In genomic region chr5:58348996-58349728, GRCh38 we compare ENCODE assay signal across 19 cellular contexts.
"Had no signal": no experiment of that assay in that cellular context is flagged by ENCODE, and none has a peak within 500 bp of the region (broad histone marks: within the 10 kb centered on the region; RNA-seq: fewer than 3 reads in every experiment).

No MANE protein-coding gene starts in this region.

- H3K27ac ChIP-seq: ascending aorta, esophagus muscularis mucosa, skin epidermis, suprapubic skin, transverse colon, uterus had no signal

- H3K4me3 ChIP-seq: ascending aorta, esophagus muscularis mucosa, lung, skin epidermis, suprapubic skin, transverse colon, uterus had no signal

- H3K4me1 ChIP-seq: ascending aorta, esophagus muscularis mucosa, suprapubic skin, transverse colon, uterus had no signal

- ATAC-seq: activated CD8-positive, alpha-beta T cell treated with anti-CD3 and anti-CD28 coated beads, Interleukin-2, amount 10 ng/mL, durations not matched to agents 7 days and 5 days; stimulated activated naive CD8-positive, alpha-beta T cell treated with anti-CD3 and anti-CD28 coated beads, Interleukin-15, amount 100 ng/mL, for 72 hours had no signal

- H3K36me3 ChIP-seq: ascending aorta, esophagus muscularis mucosa, suprapubic skin, transverse colon, uterus had no signal

- H3K9me3 ChIP-seq: ascending aorta, esophagus muscularis mucosa, suprapubic skin, transverse colon, uterus had no signal

- H3K27me3 ChIP-seq: ascending aorta, esophagus muscularis mucosa, suprapubic skin, transverse colon, uterus had no signal

- DNase-seq: activated CD4-positive, alpha-beta T cell treated with anti-CD3 and anti-CD28 coated beads, Interleukin-2, amount 10 ng/mL, durations not matched to agents 24 days and 14 days; activated CD8-positive, alpha-beta T cell treated with anti-CD3 and anti-CD28 coated beads, Interleukin-2, amount 10 ng/mL, durations not matched to agents 7 days and 5 days; activated naive CD4-positive, alpha-beta T cell treated with anti-CD3 and anti-CD28 coated beads, Interleukin-2, amount 10 ng/mL, durations not matched to agents 7 days and 5 days; activated T-cell treated with anti-CD3 and anti-CD28 coated beads, Interleukin-2, amount 50 U/mL, for 24 hours; cerebellar nuclear complex; effector CD4-positive, alpha-beta T cell; midbrain; occipital lobe; stimulated activated CD4-positive, alpha-beta T cell treated with anti-CD3 and anti-CD28 coated beads, Interleukin-15, amount 100 ng/mL, for 24 hours; stimulated activated CD4-positive, alpha-beta T cell treated with anti-CD3 and anti-CD28 coated beads, Interleukin-4, amount 100 ng/mL, for 1 hour; stimulated activated naive CD8-positive, alpha-beta T cell treated with anti-CD3 and anti-CD28 coated beads, Interleukin-15, amount 100 ng/mL, for 72 hours; T1000; transverse colon; uterus had no signal
